17 cellular contexts compared by ENCODE assay signal in the genomic region with DNA sequence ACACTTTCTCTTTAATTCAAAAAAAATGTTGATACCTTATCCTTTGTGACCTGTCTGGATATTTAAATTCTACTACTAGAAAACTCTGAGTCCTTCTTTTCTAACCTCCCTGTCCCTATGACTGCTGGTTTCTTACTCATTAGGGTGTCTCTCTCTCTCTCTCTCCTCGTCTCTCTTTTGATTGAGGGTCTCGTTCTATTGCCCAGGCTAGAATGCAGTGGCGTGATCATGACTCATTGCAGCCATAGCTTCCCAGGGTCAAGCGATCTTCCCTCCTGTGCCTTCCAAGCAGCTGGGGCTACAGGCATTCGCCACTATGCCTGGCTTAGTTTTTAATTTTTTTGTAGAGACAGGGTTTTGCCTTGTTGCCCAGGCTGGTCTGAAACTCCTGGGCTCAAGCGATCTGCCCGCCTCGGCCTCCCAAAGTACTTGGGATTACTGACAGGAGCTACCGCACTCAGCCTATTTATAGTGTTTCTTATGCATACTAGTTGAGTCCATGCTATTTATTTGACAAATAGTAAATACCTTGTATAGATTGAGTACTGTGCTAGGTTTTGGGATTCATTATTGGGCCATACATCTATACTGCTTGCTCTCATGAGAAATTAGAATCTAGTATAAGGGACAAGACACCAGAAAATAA.
DNase-seq lines count a peak whose midpoint lies in the region; ATAC-seq and TF ChIP-seq lines count a peak whose summit lies in the region.
"Had no signal": no experiment of that assay in that cellular context is flagged by ENCODE, and none has a peak within 500 bp of the region (broad histone marks: within the 10 kb centered on the region; RNA-seq: fewer than 3 reads in every experiment).

No MANE protein-coding gene starts in this region.

- peaks cover 61% of the 10 kb centered on the region for H3K36me3 Mint-ChIP-seq in CD4-positive, alpha-beta T cell (ENCODE audit: low read depth)

- intact Hi-C loops in CD4-positive, alpha-beta T cell (cut with DNase I, micrococcal nuclease): loop anchor here in 1 of 2 experiments (5.0 kb wide), 1 partner anchor 83 kb away; no protein-coding TSS in a partner anchor
- intact Hi-C loops in HCT116 (cut with micrococcal nuclease) (no loop called here), spleen (cut with DNase I; ENCODE audit: low total_unique reads) (no loop called here)

- no peaks in the 10 kb centered on the region for H3K27me3 ChIP-seq in CD4-positive, alpha-beta T cell (ENCODE audit: control insufficient read depth, insufficient read depth, low read length)
- H3K27me3 ChIP-seq in HCT116 (ENCODE audit: insufficient read depth, low read length) (no peaks in the 10 kb centered on the region), brain microvascular endothelial cell (replicated peaks) (no peaks in the 10 kb centered on the region), mesenchymal stem cell (ENCODE audit: control insufficient read depth in 1 of 2, insufficient read depth in 1 of 2, low read length in 2 of 2) (no peaks in the 10 kb centered on the region), spleen (replicated peaks in 1 of 7) (no peaks in the 10 kb centered on the region)
- H3K27me3 ChIP-seq in effector memory CD4-positive, alpha-beta T cell (replicated peaks; ENCODE audit: control insufficient read depth, insufficient read depth, low read length, poor library complexity, severe bottlenecking): no peaks in the 10 kb centered on the region

- BruUV-seq in HCT116 (replicated peaks; lab: Mats Ljungman, UMichigan): no TSS peak

- no peak for TF ChIP-seq CTCF in CD4-positive, alpha-beta T cell (IDR thresholded peaks at IDR 0.05)
- TF ChIP-seq CTCF in HCT116 (IDR thresholded peaks at IDR 0.05 in 2 of 3, conservative IDR thresholded peaks at IDR 0.05 in 1 of 3; ENCODE audit: borderline replicate concordance in 1 of 3, insufficient read depth in 1 of 3, low read depth in 2 of 3, low read length in 2 of 3) (no peak), brain microvascular endothelial cell (IDR thresholded peaks at IDR 0.05; ENCODE audit: low read depth, low read length, missing control alignments) (no peak), spleen (IDR thresholded peaks at IDR 0.05 in 8 of 11, conservative IDR thresholded peaks at IDR 0.05 in 3 of 11) (no peak)

- H4K20me1 ChIP-seq in HCT116 (ENCODE audit: insufficient read depth): no peaks in the 10 kb centered on the region

- H2BK120ac ChIP-seq in mesenchymal stem cell (ENCODE audit: low read depth, low read length): peak overlapping the region; percentile 64

- in situ Hi-C loops in brain microvascular endothelial cell (cut with HindIII; ENCODE audit: low pct_ligation_motif_present, low sequenced_read_pairs): no loop called here

- H3K4me3 ChIP-seq in HCT116 (replicated peaks in 1 of 2; ENCODE audit: low read depth in 1 of 2, low read length in 2 of 2): no peak overlapping the region
- no peak overlapping the region for H3K4me3 ChIP-seq in brain microvascular endothelial cell (ENCODE audit: low read depth, low read length)
- H3K4me3 ChIP-seq in mesenchymal stem cell (ENCODE audit: insufficient read depth in 1 of 2, low read depth in 1 of 2, low read length in 2 of 2): no peak overlapping the region
- H3K4me3 ChIP-seq in spleen: no peak overlapping the region
- H3K4me3 ChIP-seq in effector memory CD4-positive, alpha-beta T cell (ENCODE audit: insufficient read depth, low read depth, low read length, poor library complexity, severe bottlenecking): no peak overlapping the region
- H3K4me3 ChIP-seq: mucosa of descending colon had no signal

- peaks cover 18 to 22% of the 10 kb centered on the region in 2 experiments for H3K4me1 ChIP-seq in HCT116 (ENCODE audit: control insufficient read depth in 1 of 2, insufficient read depth in 2 of 2, low read length in 2 of 2)
- H3K4me1 ChIP-seq in mesenchymal stem cell (ENCODE audit: control insufficient read depth, insufficient read depth, low read depth, low read length): peaks cover 11% of the 10 kb centered on the region
- H3K4me1 ChIP-seq in spleen: peaks cover 0 to 14% (median 5%) of the 10 kb centered on the region in 6 donors
- H3K4me1 ChIP-seq in effector memory CD4-positive, alpha-beta T cell (ENCODE audit: control insufficient read depth, insufficient read depth, low read length, poor library complexity, severe bottlenecking): no peaks in the 10 kb centered on the region
- H3K4me1 ChIP-seq: parathyroid adenoma had no signal

- H2BK15ac ChIP-seq in mesenchymal stem cell (ENCODE audit: low read depth, poor library complexity, severe bottlenecking): no peak overlapping the region

- ATAC-seq in CD4-positive, alpha-beta T cell (ENCODE audit: poor library complexity): no peak
- ATAC-seq in HCT116: no peak
- ATAC-seq in GM18909 (IDR thresholded peaks at IDR 0.05; ENCODE audit: poor library complexity, unreplicated experiment): no peak
- ATAC-seq: mucosa of descending colon had no signal

- H3K9me3 Mint-ChIP-seq in CD4-positive, alpha-beta T cell: no peaks in the 10 kb centered on the region
- H3K9me3 Mint-ChIP-seq: activated naive CD4-positive, alpha-beta T cell treated with anti-CD3 and anti-CD28 coated beads, Interleukin-2, amount 50 U/mL, for 24 hours had no signal

- no peak overlapping the region for H3K23ac ChIP-seq in mesenchymal stem cell (ENCODE audit: low read length in 2 of 2)

- H3K4me2 ChIP-seq in HCT116 (ENCODE audit: low read length) (0 out of 2 replicates have a peak overlapping the region, but pooled peaks have one; percentile 47), mesenchymal stem cell (ENCODE audit: low read length, poor library complexity, severe bottlenecking) (no peak overlapping the region)

- H3K14ac ChIP-seq in mesenchymal stem cell (ENCODE audit: low read length in 2 of 2): no peak overlapping the region

- CTCF ChIA-PET in CD4-positive, alpha-beta T cell (lab: Charles Lee): no interaction called here
- CTCF ChIA-PET in HCT116 (lab: Charles Lee): no interaction called here

- no peak overlapping the region for H3K4me3 Mint-ChIP-seq in CD4-positive, alpha-beta T cell
- H3K4me3 Mint-ChIP-seq: activated naive CD4-positive, alpha-beta T cell treated with anti-CD3 and anti-CD28 coated beads, Interleukin-2, amount 50 U/mL, for 24 hours had no signal

- H3K36me3 ChIP-seq in HCT116 (ENCODE audit: control insufficient read depth in 1 of 2, insufficient read depth in 2 of 2, low read length in 2 of 2) (peaks cover 0 to 5% of the 10 kb centered on the region in 2 experiments; a peak in 1 of 4 replicates), brain microvascular endothelial cell (replicated peaks) (peaks cover 27% of the 10 kb centered on the region), mesenchymal stem cell (ENCODE audit: control insufficient read depth in 1 of 2, insufficient read depth in 2 of 2, low read depth in 1 of 2, low read length in 2 of 2) (peaks cover 25 to 59% of the 10 kb centered on the region in 2 experiments), spleen (peaks cover 0 to 88% (median 59%) of the 10 kb centered on the region in 6 donors)
- H3K36me3 ChIP-seq in effector memory CD4-positive, alpha-beta T cell (ENCODE audit: control insufficient read depth, insufficient read depth, low read length): peaks cover 30% of the 10 kb centered on the region

- H4K8ac ChIP-seq in mesenchymal stem cell (ENCODE audit: low read length): no peak overlapping the region

- no peak for TF ChIP-seq RAD21 in HCT116 (IDR thresholded peaks at IDR 0.05; ENCODE audit: low read depth)

- no peaks in the 10 kb centered on the region for H3K9me2 ChIP-seq in HCT116 (ENCODE audit: insufficient read depth)

- DNase-seq in CD4-positive, alpha-beta T cell: no peak
- DNase-seq in HCT116 (ENCODE audit: low read depth, low spot score): no peak
- peak; percentile 57 for DNase-seq in brain microvascular endothelial cell
- DNase-seq in mesenchymal stem cell: peak; percentile 91
- DNase-seq in spleen: no peak
- DNase-seq in NCI-H526 treated with DMSO at 0.1 percent for 48 hours (lab: John Stamatoyannopoulos, UW): no peak
- no peak for DNase-seq in effector memory CD4-positive, alpha-beta T cell
- DNase-seq: central memory CD4-positive, alpha-beta T cell; Karpas-422; mucosa of descending colon; NCI-H1417; NK-92 treated with Interleukin-12 subunit alpha and Interleukin-12 subunit beta, amount 100 ng/mL, for 24 hours; stimulated activated CD4-positive, alpha-beta T cell treated with anti-CD3 and anti-CD28 coated beads, Interleukin-15, amount 100 ng/mL, for 24 hours; T-helper 9 cell had no signal

- no peak overlapping the region for H2BK5ac ChIP-seq in mesenchymal stem cell (ENCODE audit: low read depth, low read length, poor library complexity, severe bottlenecking)

- H4K91ac ChIP-seq in mesenchymal stem cell (ENCODE audit: low read length): no peak overlapping the region

- H3K9ac ChIP-seq in HCT116 (ENCODE audit: low read length) (no peak overlapping the region), mesenchymal stem cell (ENCODE audit: low read length) (no peak overlapping the region)
- H3K9ac ChIP-seq: parathyroid adenoma had no signal

- H3K27ac Mint-ChIP-seq in CD4-positive, alpha-beta T cell: peak overlapping the region; percentile 1

- WGBS in mesenchymal stem cell: 29% methylated on average over 8 of the region's 9 CpGs
- 95 to 98% (median 97%) methylated on average over 9 of the region's 9 CpGs for WGBS in spleen, 5 donors

- peaks cover 14% of the 10 kb centered on the region for H3K4me1 Mint-ChIP-seq in CD4-positive, alpha-beta T cell (ENCODE audit: low read depth)

- no peak overlapping the region for H2AK5ac ChIP-seq in mesenchymal stem cell (ENCODE audit: low read length, severe bottlenecking)

- no peak overlapping the region for H3K27ac ChIP-seq in CD4-positive, alpha-beta T cell (ENCODE audit: low read depth, low read length)
- H3K27ac ChIP-seq in HCT116 (ENCODE audit: low read depth, low read length) (no peak overlapping the region), brain microvascular endothelial cell (peak overlapping the region; percentile 69), mesenchymal stem cell (ENCODE audit: low read length, poor library complexity, severe bottlenecking) (peak overlapping the region; percentile 78), spleen (no peak overlapping the region)
- H3K27ac ChIP-seq in effector memory CD4-positive, alpha-beta T cell (ENCODE audit: insufficient read depth, low read length, poor library complexity, severe bottlenecking): no peak overlapping the region
- H3K27ac ChIP-seq: parathyroid adenoma had no signal

- RAD21 ChIA-PET in HCT116 (lab: Charles Lee; ENCODE audit: low non-redundant PET in 1 of 2, low total read pairs in 2 of 2, uncharacterized antibody in 2 of 2, unreplicated experiment in 2 of 2): no interaction called here

- TF ChIP-seq POLR2A in HCT116 (IDR thresholded peaks at IDR 0.05; ENCODE audit: borderline replicate concordance, extremely low read depth, insufficient read depth, insufficient read length) (no peak), spleen (IDR thresholded peaks at IDR 0.05) (no peak)

- peaks cover 27% of the 10 kb centered on the region for H3K79me2 ChIP-seq in HCT116 (ENCODE audit: insufficient read depth, low read length)

- no peaks in the 10 kb centered on the region for H3K9me3 ChIP-seq in CD4-positive, alpha-beta T cell (ENCODE audit: control insufficient read depth, low read length)
- H3K9me3 ChIP-seq in HCT116 (ENCODE audit: control insufficient read depth in 1 of 2, insufficient read depth in 1 of 2, low read depth in 1 of 2, low read length in 2 of 2): no peaks in the 10 kb centered on the region
- no peaks in the 10 kb centered on the region for H3K9me3 ChIP-seq in mesenchymal stem cell (ENCODE audit: control insufficient read depth, low read length)
- no peaks in the 10 kb centered on the region for H3K9me3 ChIP-seq in spleen
- H3K9me3 ChIP-seq in effector memory CD4-positive, alpha-beta T cell (ENCODE audit: control insufficient read depth, low read length): no peaks in the 10 kb centered on the region
- H3K9me3 ChIP-seq: mucosa of descending colon had no signal

- H2BK12ac ChIP-seq in mesenchymal stem cell (ENCODE audit: low read length in 2 of 2): no peak overlapping the region

- H3K79me1 ChIP-seq in mesenchymal stem cell (replicated peaks; ENCODE audit: low read length, poor library complexity, severe bottlenecking): peaks cover 8% of the 10 kb centered on the region

- no peak overlapping the region for H3K4ac ChIP-seq in mesenchymal stem cell (ENCODE audit: low read depth in 1 of 2, low read length in 2 of 2)

- no peak overlapping the region for H3K18ac ChIP-seq in mesenchymal stem cell (ENCODE audit: low read depth in 1 of 2, low read length in 2 of 2)

- H2AFZ ChIP-seq in HCT116 (ENCODE audit: low read depth, low read length, poor library complexity, severe bottlenecking): no peak overlapping the region
- no peak overlapping the region for H2AFZ ChIP-seq in mesenchymal stem cell (ENCODE audit: low read depth, low read length)
- H2AFZ ChIP-seq: parathyroid adenoma had no signal

- POLR2A ChIA-PET in CD4-positive, alpha-beta T cell (lab: Charles Lee): no interaction called here
- POLR2A ChIA-PET in HCT116 (lab: Charles Lee): no interaction called here

- no peaks in the 10 kb centered on the region for H3K27me3 Mint-ChIP-seq in CD4-positive, alpha-beta T cell
- H3K27me3 Mint-ChIP-seq: activated naive CD4-positive, alpha-beta T cell treated with anti-CD3 and anti-CD28 coated beads, Interleukin-2, amount 50 U/mL, for 24 hours had no signal

Comparison
In these comparisons a context has a peak if more than half of its experiments do, and no peak if none do; other contexts are left out.
1. DNase-seq: peak in brain microvascular endothelial cell (single experiment) and mesenchymal stem cell (single experiment); none in CD4-positive, alpha-beta T cell (0 of 10), HCT116 (single experiment), spleen (single experiment), NCI-H526 treated with DMSO at 0.1 percent for 48 hours (single experiment) and effector memory CD4-positive, alpha-beta T cell (0 of 3).
2. H3K27ac ChIP-seq: peak in brain microvascular endothelial cell (single experiment) and mesenchymal stem cell (single experiment); none in CD4-positive, alpha-beta T cell (single experiment), HCT116 (single experiment), spleen (0 of 8) and effector memory CD4-positive, alpha-beta T cell (single experiment).